ENCODE assay signal across 29 cellular contexts in the genomic region with DNA sequence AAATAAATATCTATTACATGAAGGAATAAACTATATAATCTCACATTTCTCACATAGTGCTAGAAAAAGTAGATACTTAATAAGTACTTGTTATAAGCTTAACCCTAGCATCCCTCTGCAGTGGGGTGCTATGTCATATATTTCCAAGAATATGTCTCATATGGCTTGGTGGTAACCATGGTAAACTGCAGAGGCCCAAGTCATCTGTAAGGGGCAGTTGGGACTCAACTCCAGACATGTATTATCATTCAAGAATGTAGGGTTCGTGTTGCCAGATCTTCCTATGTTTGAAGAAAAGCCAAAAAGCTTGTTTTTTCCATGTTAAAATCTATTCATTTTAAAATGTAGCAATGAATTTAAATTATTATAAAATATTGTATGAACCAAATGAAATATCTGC. TPM values are rescaled to one million over a fixed set of nuclear protein-coding genes. Genes with fewer than 3 reads are reported as not detected.
"Had no signal": no experiment of that assay in that cellular context is flagged by ENCODE, and none has a peak within 500 bp of the region (broad histone marks: within the 10 kb centered on the region; RNA-seq: fewer than 3 reads in every experiment).

No MANE protein-coding gene starts in this region.

- H3K4me1 Mint-ChIP-seq: WTC11 had no signal

- H3K9me3 Mint-ChIP-seq: activated T-helper 1 cell treated with anti-CD3 and anti-CD28 coated beads, Interleukin-12 subunit alpha, Interleukin-12 subunit beta, Interleukin-2, Interleukin-4 antibody, amounts not matched to agents 30 ng/mL and 10 ng/mL and 1 ng/mL, durations not matched to agents 14 hours and 24 hours and 36 hours had no signal

- H3K27me3 Mint-ChIP-seq: activated CD4-positive, alpha-beta memory T cell treated with anti-CD3 and anti-CD28 coated beads for 36 hours had no signal

- H3K4me3 ChIP-seq: adrenal gland, body of pancreas, MG63, SK-N-MC had no signal

- H3K27me3 ChIP-seq: adrenal gland, body of pancreas, MG63 had no signal

- H3K9me3 ChIP-seq: adrenal gland, body of pancreas, MG63 had no signal

- H3K36me3 ChIP-seq: adrenal gland, MG63 had no signal

- H3K27ac ChIP-seq: adrenal gland, body of pancreas, SK-N-MC had no signal

- H3K27ac Mint-ChIP-seq: activated CD4-positive, alpha-beta memory T cell treated with anti-CD3 and anti-CD28 coated beads for 36 hours; activated naive CD4-positive, alpha-beta T cell treated with anti-CD3 and anti-CD28 coated beads for 36 hours; activated naive CD4-positive, alpha-beta T cell treated with anti-CD3 and anti-CD28 coated beads, Interleukin-2, amount 50 U/mL, for 72 hours; activated T-helper 1 cell treated with anti-CD3 and anti-CD28 coated beads, Interleukin-12 subunit alpha, Interleukin-12 subunit beta, Interleukin-2, Interleukin-4 antibody, amounts not matched to agents 30 ng/mL and 10 ng/mL and 1 ng/mL, durations not matched to agents 14 hours and 24 hours and 36 hours; T-helper 1 cell treated with Interleukin-12 subunit alpha and Interleukin-12 subunit beta and Interleukin-4 antibody, amounts not matched to agents 30 μg/mL and 1 μg/mL, for 36 hours; T-helper 2 cell treated with Interferon-gamma antibody and Interleukin-4, amounts not matched to agents 5 μg/mL and 100 μg/mL, for 36 hours; WTC11 had no signal

- H3K36me3 Mint-ChIP-seq: activated CD4-positive, alpha-beta memory T cell treated with anti-CD3 and anti-CD28 coated beads for 36 hours had no signal

- H3K4me3 Mint-ChIP-seq: activated CD4-positive, alpha-beta memory T cell treated with anti-CD3 and anti-CD28 coated beads for 36 hours; activated naive CD4-positive, alpha-beta T cell treated with anti-CD3 and anti-CD28 coated beads for 36 hours; activated T-cell treated with anti-CD3 and anti-CD28 coated beads, Interleukin-2, amount 50 U/mL, for 4 hours; activated T-helper 1 cell treated with anti-CD3 and anti-CD28 coated beads, Interleukin-12 subunit alpha, Interleukin-12 subunit beta, Interleukin-2, Interleukin-4 antibody, amounts not matched to agents 30 ng/mL and 10 ng/mL and 1 ng/mL, durations not matched to agents 14 hours and 24 hours and 36 hours; T-helper 1 cell treated with Interleukin-12 subunit alpha and Interleukin-12 subunit beta and Interleukin-4 antibody, amounts not matched to agents 30 μg/mL and 1 μg/mL, for 36 hours; T-helper 2 cell treated with Interferon-gamma antibody and Interleukin-4, amounts not matched to agents 5 μg/mL and 100 μg/mL, for 36 hours; WTC11 had no signal

- DNase-seq: activated CD4-positive, alpha-beta memory T cell treated with anti-CD3 and anti-CD28 coated beads for 36 hours; activated CD4-positive, alpha-beta T cell treated with anti-CD3 and anti-CD28 coated beads for 4 hours; activated CD4-positive, alpha-beta T cell treated with anti-CD3 and anti-CD28 coated beads, Interleukin-2, amount 50 U/mL, for 1 hour; activated CD8-positive, alpha-beta memory T cell treated with anti-CD3 and anti-CD28 coated beads, Interleukin-2, amount 50 U/mL, for 4 hours; activated gamma-delta T cell treated with Interleukin-2 at 50 U/mL for 16 hours; activated naive CD4-positive, alpha-beta T cell treated with anti-CD3 and anti-CD28 coated beads for 36 hours; activated T-cell treated with anti-CD3 and anti-CD28 coated beads for 4 hours; activated T-cell treated with anti-CD3 and anti-CD28 coated beads, Interleukin-2, amount 50 U/mL, for 4 hours; adrenal gland; body of pancreas; central memory CD4-positive, alpha-beta T cell; Kasumi-1; KG1; MG63; NCI-H1048; NCI-H1105 treated with DMSO at 0.1 percent for 48 hours; NCI-H1436; NCI-H1694; NCI-H1930; NCI-H2081 treated with DMSO at 0.1 percent for 48 hours; NCI-H345; NCI-H524 treated with DMSO at 0.1 percent for 48 hours; Right ventricle myocardium superior had no signal

- H3K4me1 ChIP-seq: adrenal gland, body of pancreas had no signal

RNA-seq across cellular contexts. Expression of a gene that starts 46.2 kb away (rescaled TPM):
- total RNA-seq: activated CD4-positive, alpha-beta memory T cell treated with anti-CD3 and anti-CD28 coated beads for 36 hours; activated naive CD4-positive, alpha-beta T cell treated with anti-CD3 and anti-CD28 coated beads for 36 hours; activated naive CD4-positive, alpha-beta T cell treated with anti-CD3 and anti-CD28 coated beads, Interleukin-2, amount 50 U/mL, for 72 hours; activated T-cell treated with anti-CD3 and anti-CD28 coated beads, Interleukin-2, amount 50 U/mL, for 4 hours; activated T-helper 1 cell treated with anti-CD3 and anti-CD28 coated beads, Interleukin-12 subunit alpha, Interleukin-12 subunit beta, Interleukin-2, Interleukin-4 antibody, amounts not matched to agents 30 ng/mL and 10 ng/mL and 1 ng/mL, durations not matched to agents 14 hours and 24 hours and 36 hours had no signal
